In genomic region chr2:85588218-85589044, GRCh38 we compare ENCODE assay signal across 10 cellular contexts. TPM values are rescaled to one million over a fixed set of nuclear protein-coding genes. Genes with fewer than 3 reads are reported as not detected.
DNase-seq lines count a peak whose midpoint lies in the region; ATAC-seq and TF ChIP-seq lines count a peak whose summit lies in the region.
"Had no signal": no experiment of that assay in that cellular context is flagged by ENCODE, and none has a peak within 500 bp of the region (broad histone marks: within the 10 kb centered on the region; RNA-seq: fewer than 3 reads in every experiment).

No MANE protein-coding gene starts in this region.

- H3K4me1 Mint-ChIP-seq in T-cell = peaks cover 43 to 53% (median 52%) of the 10 kb centered on the region in 3 donors
- H3K4me1 Mint-ChIP-seq in stimulated activated effector memory CD8-positive, alpha-beta T cell treated with anti-CD3 and anti-CD28 coated beads, Interleukin-12 subunit alpha, Interleukin-12 subunit beta, amount 100 ng/mL, for 72 hours = peaks cover 40% of the 10 kb centered on the region

- H3K27me3 ChIP-seq in HL-60 (ENCODE audit: insufficient read depth, poor library complexity, severe bottlenecking) = no peaks in the 10 kb centered on the region
- no peaks in the 10 kb centered on the region for H3K27me3 ChIP-seq in left lung

- peaks cover 63 to 91% of the 10 kb centered on the region in 2 donors for H3K4me1 ChIP-seq in left lung

- ATAC-seq in T-cell (replicated peaks in 1 of 4) (no peak), left lung (no peak), GM21717 (IDR thresholded peaks at IDR 0.05; ENCODE audit: unreplicated experiment) (no peak), HG03342 (IDR thresholded peaks at IDR 0.05; ENCODE audit: unreplicated experiment) (no peak)
- ATAC-seq in stimulated activated effector memory CD8-positive, alpha-beta T cell treated with anti-CD3 and anti-CD28 coated beads, Interleukin-12 subunit alpha, Interleukin-12 subunit beta, amount 100 ng/mL, for 72 hours = no peak

- DNase-seq in HL-60 (ENCODE audit: low read depth in 1 of 2, low spot score in 1 of 2) = peak in 1 of 2 experiments; percentile 35
- no peak for DNase-seq in T-cell
- DNase-seq in left lung = no peak
- DNase-seq in stimulated activated effector memory CD8-positive, alpha-beta T cell treated with anti-CD3 and anti-CD28 coated beads, Interleukin-12 subunit alpha, Interleukin-12 subunit beta, amount 100 ng/mL, for 72 hours (ENCODE audit: low spot score in 2 of 2) = no peak
- DNase-seq in germinal center (ENCODE audit: low spot score) = no peak
- DNase-seq: activated CD8-positive, alpha-beta memory T cell treated with anti-CD3 and anti-CD28 coated beads, Interleukin-2, amount 50 U/mL, for 48 hours; stimulated activated naive B cell treated with anti-CD40 and anti-IgM and Interleukin-4, amounts not matched to agents 10 μg/mL and 1 μg/mL and 100 μg/mL, for 72 hours had no signal

- H3K36me3 Mint-ChIP-seq in T-cell = no peaks in the 10 kb centered on the region
- no peaks in the 10 kb centered on the region for H3K36me3 Mint-ChIP-seq in stimulated activated effector memory CD8-positive, alpha-beta T cell treated with anti-CD3 and anti-CD28 coated beads, Interleukin-12 subunit alpha, Interleukin-12 subunit beta, amount 100 ng/mL, for 72 hours

- H3K9me3 Mint-ChIP-seq in T-cell = no peaks in the 10 kb centered on the region
- no peaks in the 10 kb centered on the region for H3K9me3 Mint-ChIP-seq in stimulated activated effector memory CD8-positive, alpha-beta T cell treated with anti-CD3 and anti-CD28 coated beads, Interleukin-12 subunit alpha, Interleukin-12 subunit beta, amount 100 ng/mL, for 72 hours
- H3K9me3 Mint-ChIP-seq: stimulated activated naive B cell treated with anti-CD40 and anti-IgM and Interleukin-4, amounts not matched to agents 10 μg/mL and 1 μg/mL and 100 μg/mL, for 72 hours; T-helper 2 cell treated with Interferon-gamma antibody and Interleukin-4, amounts not matched to agents 5 μg/mL and 100 μg/mL, for 36 hours had no signal

- no peak for TF ChIP-seq CTCF in HL-60 (IDR thresholded peaks at IDR 0.05; ENCODE audit: insufficient read depth, low read length)
- TF ChIP-seq CTCF in left lung (IDR thresholded peaks at IDR 0.05) = no peak

- peak overlapping the region; percentile 31 to 65 for H3K27ac Mint-ChIP-seq in T-cell
- peak overlapping the region; percentile 21 for H3K27ac Mint-ChIP-seq in stimulated activated effector memory CD8-positive, alpha-beta T cell treated with anti-CD3 and anti-CD28 coated beads, Interleukin-12 subunit alpha, Interleukin-12 subunit beta, amount 100 ng/mL, for 72 hours
- H3K27ac Mint-ChIP-seq: stimulated activated naive B cell treated with anti-CD40 and anti-IgM and Interleukin-4, amounts not matched to agents 10 μg/mL and 1 μg/mL and 100 μg/mL, for 72 hours had no signal

- no peaks in the 10 kb centered on the region for H3K9me3 ChIP-seq in left lung

- H3K27ac ChIP-seq in HL-60 (replicated peaks) = peak overlapping the region; percentile 63
- H3K27ac ChIP-seq in left lung = peak overlapping the region; percentile 89 to 92

- no peak overlapping the region for H3K4me3 ChIP-seq in HL-60 (replicated peaks; ENCODE audit: insufficient read depth, low read length)
- H3K4me3 ChIP-seq in left lung = no peak overlapping the region

- POLR2A ChIA-PET in T-cell (lab: Charles Lee) = no interaction called here

- CTCF ChIA-PET in T-cell (lab: Charles Lee) = interaction anchor here in 1 of 2 donors (0.9 to 1.0 kb wide), 2 partner anchors 11 to 23 kb away, joined by 5 to 8 read pairs; partner anchors contain the start of genes C2orf68 and VAMP8

- peak overlapping the region in 1 of 3 donors; percentile 14 for H3K4me3 Mint-ChIP-seq in T-cell
- no peak overlapping the region for H3K4me3 Mint-ChIP-seq in stimulated activated effector memory CD8-positive, alpha-beta T cell treated with anti-CD3 and anti-CD28 coated beads, Interleukin-12 subunit alpha, Interleukin-12 subunit beta, amount 100 ng/mL, for 72 hours
- H3K4me3 Mint-ChIP-seq: stimulated activated naive B cell treated with anti-CD40 and anti-IgM and Interleukin-4, amounts not matched to agents 10 μg/mL and 1 μg/mL and 100 μg/mL, for 72 hours; T-helper 2 cell treated with Interferon-gamma antibody and Interleukin-4, amounts not matched to agents 5 μg/mL and 100 μg/mL, for 36 hours had no signal

- H3K27me3 Mint-ChIP-seq in T-cell = no peaks in the 10 kb centered on the region
- H3K27me3 Mint-ChIP-seq: stimulated activated naive B cell treated with anti-CD40 and anti-IgM and Interleukin-4, amounts not matched to agents 10 μg/mL and 1 μg/mL and 100 μg/mL, for 72 hours had no signal

- no peaks in the 10 kb centered on the region for H3K36me3 ChIP-seq in left lung

- intact Hi-C loops in left lung (cut with DNase I) = no loop called here

RNA-seq across cellular contexts. Expression of gene VAMP5, which starts 4.2 kb away (rescaled TPM):
- total RNA-seq in T-cell (10 to 100 TPM; 25.0 to 40.1 (median 33.9) TPM), left lung (10 to 100 TPM; 58.2 to 87.7 TPM)

RNA-seq across cellular contexts. Expression of gene RNF181, which starts 7.1 kb away (rescaled TPM):
- total RNA-seq in T-cell = 10 to 100 TPM; 49.9 to 74.6 (median 64.3) TPM
- total RNA-seq in left lung = 100 to 1,000 TPM; 101 to 107 TPM

RNA-seq across cellular contexts. Expression of gene VAMP8, which starts 11.0 kb away (rescaled TPM):
- total RNA-seq in T-cell (100 to 1,000 TPM in 1 of 5 donors, 10 to 100 TPM in 4; 76.2 to 102 (median 84.5) TPM), left lung (100 to 1,000 TPM; 176 to 250 TPM)

RNA-seq across cellular contexts. Expression of gene TMEM150A, which starts 14.1 kb away (rescaled TPM):
- total RNA-seq in T-cell = 10 to 100 TPM in 3 of 5 donors, 1 to 10 TPM in 2; 8.4 to 17.1 (median 16.2) TPM
- total RNA-seq in left lung = 10 to 100 TPM; 28.2 to 39.6 TPM

RNA-seq across cellular contexts. Expression of gene C2orf68, which starts 23.4 kb away (rescaled TPM):
- total RNA-seq in T-cell (10 to 100 TPM; 45.3 to 77.9 (median 62.4) TPM), left lung (10 to 100 TPM; 37.0 to 42.5 TPM)
